9 cellular contexts compared by ENCODE assay signal in the genomic region with DNA sequence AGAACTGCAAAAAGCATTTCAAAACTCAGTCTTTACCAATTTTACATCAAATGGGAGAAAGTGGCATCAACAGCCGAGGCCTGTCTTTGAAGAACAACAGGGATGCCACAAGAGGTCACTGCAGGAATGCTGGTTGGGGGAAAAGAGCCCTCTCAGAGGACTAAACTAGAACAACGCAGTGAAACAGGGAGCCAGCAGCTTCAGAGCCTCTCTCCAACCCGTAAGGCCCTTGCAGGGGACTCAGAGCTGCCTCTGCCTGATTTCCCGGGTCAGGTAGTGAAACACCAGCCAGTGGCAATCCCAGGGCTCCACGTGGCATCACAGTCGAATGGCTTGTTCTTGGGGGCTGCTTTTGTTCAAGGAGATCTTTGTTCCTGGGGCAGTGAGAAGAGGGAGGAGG. TPM values are rescaled to one million over a fixed set of nuclear protein-coding genes. Genes with fewer than 3 reads are reported as not detected.
DNase-seq lines count a peak whose midpoint lies in the region; ATAC-seq and TF ChIP-seq lines count a peak whose summit lies in the region.
"Had no signal": no experiment of that assay in that cellular context is flagged by ENCODE, and none has a peak within 500 bp of the region (broad histone marks: within the 10 kb centered on the region; RNA-seq: fewer than 3 reads in every experiment).

No MANE protein-coding gene starts in this region.

- intact Hi-C loops in lower lobe of right lung (cut with DNase I) = no loop called here
- intact Hi-C loops in aorta (cut with DNase I) = loop anchor here (2.0 to 10.0 kb wide), 4 partner anchors 337 to 515 kb away; a partner anchor contains a TSS

- H3K4me2 ChIP-seq in H9 (ENCODE audit: insufficient read depth, insufficient read length, low read length) (no peak overlapping the region), OCI-LY1 (ENCODE audit: low read length) (no peak overlapping the region)

- H4K8ac ChIP-seq in H9 (replicated peaks; ENCODE audit: insufficient read length, low read depth, low read length) = no peak overlapping the region

- H3K14ac ChIP-seq in H9 (ENCODE audit: insufficient read depth, low read length) = no peak overlapping the region

- no peak overlapping the region for H3K23ac ChIP-seq in H9 (ENCODE audit: insufficient read length, low read depth, low read length)

- H3K79me1 ChIP-seq in H9 (ENCODE audit: insufficient read depth, low read depth, low read length, poor library complexity, severe bottlenecking) = no peaks in the 10 kb centered on the region

- peaks cover 5% of the 10 kb centered on the region in 2 experiments for H3K4me1 Mint-ChIP-seq in H9

- H3K9me3 ChIP-seq in H9 (ENCODE audit: control insufficient read depth, low read depth, low read length) (no peaks in the 10 kb centered on the region), OCI-LY1 (ENCODE audit: low read length) (no peaks in the 10 kb centered on the region), lower lobe of right lung (no peaks in the 10 kb centered on the region), aorta (ENCODE audit: control insufficient read depth, low read length) (no peaks in the 10 kb centered on the region)

- TF ChIP-seq CTCF in H9 (conservative IDR thresholded peaks at IDR 0.05) (peak; percentile 88), OCI-LY1 (IDR thresholded peaks at IDR 0.05; ENCODE audit: low read length) (peak; percentile 19; the same call in 1 of the 2 replicates), lower lobe of right lung (IDR thresholded peaks at IDR 0.05) (peak; percentile 76)

- H2BK12ac ChIP-seq in H9 (ENCODE audit: insufficient read length, low read depth, low read length) = no peak overlapping the region

- H2BK5ac ChIP-seq in H9 (ENCODE audit: insufficient read length, low read length) = no peak overlapping the region

- no peaks in the 10 kb centered on the region for H3K9me2 ChIP-seq in OCI-LY1 (ENCODE audit: low read depth, low read length)

- H3K36me3 ChIP-seq in OCI-LY1 (ENCODE audit: insufficient read depth, low read length) (no peaks in the 10 kb centered on the region), lower lobe of right lung (no peaks in the 10 kb centered on the region), aorta (ENCODE audit: control insufficient read depth in 1 of 2, insufficient read depth in 2 of 2, low read length in 1 of 2) (no peaks in the 10 kb centered on the region)

- no peak overlapping the region for H3K18ac ChIP-seq in H9 (ENCODE audit: insufficient read length, low read depth, low read length)

- H3K27ac ChIP-seq in H9 (ENCODE audit: insufficient read length, low read depth, low read length) (no peak overlapping the region), OCI-LY1 (ENCODE audit: low read depth, low read length, poor library complexity, severe bottlenecking) (no peak overlapping the region), lower lobe of right lung (no peak overlapping the region), aorta (ENCODE audit: low read depth in 1 of 2, low read length in 2 of 2) (no peak overlapping the region)

- H3K4me1 ChIP-seq in H9 (ENCODE audit: insufficient read depth, low read length) (no peaks in the 10 kb centered on the region), OCI-LY1 (ENCODE audit: insufficient read depth, low read length, severe bottlenecking) (no peaks in the 10 kb centered on the region), lower lobe of right lung (peaks cover 3% of the 10 kb centered on the region), aorta (ENCODE audit: control insufficient read depth in 1 of 2, insufficient read depth in 2 of 2, low read length in 2 of 2) (no peaks in the 10 kb centered on the region)

- no peaks in the 10 kb centered on the region; the same call in 1 of the 2 replicates for H3K27me3 Mint-ChIP-seq in H9 (ENCODE audit: low read depth)

- H3K79me2 ChIP-seq in H9 (ENCODE audit: insufficient read depth, low read length) = no peaks in the 10 kb centered on the region
- H3K79me2 ChIP-seq in OCI-LY1 (ENCODE audit: insufficient read depth, low read length) = no peaks in the 10 kb centered on the region

- no peaks in the 10 kb centered on the region for H3K27me3 ChIP-seq in H9 (ENCODE audit: insufficient read depth, low read length)
- no peaks in the 10 kb centered on the region for H3K27me3 ChIP-seq in OCI-LY1 (ENCODE audit: insufficient read depth, low read length)
- no peaks in the 10 kb centered on the region for H3K27me3 ChIP-seq in lower lobe of right lung (ENCODE audit: low read depth)
- no peaks in the 10 kb centered on the region for H3K27me3 ChIP-seq in aorta (ENCODE audit: control insufficient read depth in 1 of 2, insufficient read depth in 2 of 2, low read length in 1 of 2)

- H3K27ac Mint-ChIP-seq in H9 = peak overlapping the region in 1 of 3 experiments; percentile 23; a peak in 1 of 7 replicates
- H3K27ac Mint-ChIP-seq: T-helper 1 cell treated with Interleukin-12 subunit alpha and Interleukin-12 subunit beta and Interleukin-4 antibody, amounts not matched to agents 30 μg/mL and 1 μg/mL, for 36 hours had no signal

- no peak overlapping the region for H3K56ac ChIP-seq in H9 (ENCODE audit: insufficient read length, low read depth, low read length)

- H3F3A ChIP-seq in OCI-LY1 (ENCODE audit: insufficient read depth, low read length) = no peaks in the 10 kb centered on the region

- H2BK20ac ChIP-seq in H9 (ENCODE audit: low read depth, low read length, poor library complexity, severe bottlenecking) = no peak overlapping the region

- no peaks in the 10 kb centered on the region; a peak in 1 of 5 replicates for H3K9me3 Mint-ChIP-seq in H9
- H3K9me3 Mint-ChIP-seq: T-helper 1 cell treated with Interleukin-12 subunit alpha and Interleukin-12 subunit beta and Interleukin-4 antibody, amounts not matched to agents 30 μg/mL and 1 μg/mL, for 36 hours had no signal

- H3K36me3 Mint-ChIP-seq in H9 (ENCODE audit: insufficient read depth in 1 of 3, low read depth in 3 of 3) = no peaks in the 10 kb centered on the region

- H2AFZ ChIP-seq in H9 (ENCODE audit: low read length) = no peak overlapping the region
- H2AFZ ChIP-seq in OCI-LY1 (ENCODE audit: low read length) = no peak overlapping the region

- H3K4me3 Mint-ChIP-seq in H9 = no peak overlapping the region; a peak in 1 of 5 replicates
- H3K4me3 Mint-ChIP-seq: T-helper 1 cell treated with Interleukin-12 subunit alpha and Interleukin-12 subunit beta and Interleukin-4 antibody, amounts not matched to agents 30 μg/mL and 1 μg/mL, for 36 hours had no signal

- H3K23me2 ChIP-seq in H9 (ENCODE audit: insufficient read length, low read depth, low read length, poor library complexity, severe bottlenecking) = no peaks in the 10 kb centered on the region

- WGBS in H9 (ENCODE audit: extremely low coverage, insufficient read length, low lambda C conversion rate) = no CpG with 5 or more reads among the region's 6 CpGs
- 7% methylated on average over 6 of the region's 6 CpGs for WGBS in aorta, 2 donors

- ATAC-seq in lower lobe of right lung (peak; percentile 88 to 89), aorta (ENCODE audit: low FRiP score) (peak; percentile 77), HG03095 (IDR thresholded peaks at IDR 0.05; ENCODE audit: unreplicated experiment) (no peak), HG03439 (IDR thresholded peaks at IDR 0.05; ENCODE audit: unreplicated experiment) (no peak)

- H3K4me3 ChIP-seq in OCI-LY1 (ENCODE audit: low read depth, low read length, poor library complexity, severe bottlenecking) (no peak overlapping the region), lower lobe of right lung (no peak overlapping the region), aorta (ENCODE audit: low read length in 2 of 2) (no peak overlapping the region)

- H2BK15ac ChIP-seq in H9 (ENCODE audit: low read depth, low read length) = no peak overlapping the region

- H2BK120ac ChIP-seq in H9 (ENCODE audit: low read depth, low read length, poor library complexity, severe bottlenecking) = no peak overlapping the region

- no peak overlapping the region for H4K91ac ChIP-seq in H9 (ENCODE audit: insufficient read length, low read depth, low read length)

- H3K9ac ChIP-seq in H9 (ENCODE audit: extremely low read depth, insufficient read length, low read length) (no peak overlapping the region), OCI-LY1 (ENCODE audit: low read length) (no peak overlapping the region)

- no peak overlapping the region for H3T11ph ChIP-seq in H9 (ENCODE audit: low read length)

- no peak overlapping the region for H2AK5ac ChIP-seq in H9 (ENCODE audit: insufficient read length, low read length)

- no peaks in the 10 kb centered on the region for H4K20me1 ChIP-seq in H9 (ENCODE audit: control insufficient read depth, insufficient read depth, insufficient read length)
- H4K20me1 ChIP-seq in OCI-LY1 (ENCODE audit: insufficient read depth, low read length) = no peaks in the 10 kb centered on the region

- no peak overlapping the region for H3K4ac ChIP-seq in H9 (ENCODE audit: low read depth, low read length)

- DNase-seq in DMS 273 treated with DMSO at 0.1 percent for 48 hours (lab: John Stamatoyannopoulos, UW) (peak; percentile 16), H9 (peak; percentile 84), dermis blood vessel endothelial cell (peak; percentile 79), lower lobe of right lung (no peak), aorta (no peak)

- H4K5ac ChIP-seq in H9 (ENCODE audit: insufficient read length, low read depth, low read length) = no peak overlapping the region

RNA-seq across cellular contexts. Expression of a gene that starts 55.0 kb away (rescaled TPM):
- total RNA-seq in H9 (2021) (not detected in 2 replicates), dermis blood vessel endothelial cell (not detected in 2 replicates), lower lobe of right lung (not detected), aorta (not detected)
- polyA plus RNA-seq in aorta = not detected

Comparison
In these comparisons a context has a peak if more than half of its experiments do, and no peak if none do; other contexts are left out.
1. DNase-seq: peak in DMS 273 treated with DMSO at 0.1 percent for 48 hours (single experiment), H9 (single experiment) and dermis blood vessel endothelial cell (single experiment); none in lower lobe of right lung (single experiment) and aorta (0 of 2).
2. CTCF ChIP-seq: peak in every context shown above with its lines; median percentile 88 in H9; 76 in lower lobe of right lung; 19 in OCI-LY1.
3. ATAC-seq: peak in lower lobe of right lung (2 of 2) and aorta (single experiment); none in HG03095 (single experiment) and HG03439 (single experiment).